Comparison of ENCODE assay signal across 2 cellular contexts in the genomic region with DNA sequence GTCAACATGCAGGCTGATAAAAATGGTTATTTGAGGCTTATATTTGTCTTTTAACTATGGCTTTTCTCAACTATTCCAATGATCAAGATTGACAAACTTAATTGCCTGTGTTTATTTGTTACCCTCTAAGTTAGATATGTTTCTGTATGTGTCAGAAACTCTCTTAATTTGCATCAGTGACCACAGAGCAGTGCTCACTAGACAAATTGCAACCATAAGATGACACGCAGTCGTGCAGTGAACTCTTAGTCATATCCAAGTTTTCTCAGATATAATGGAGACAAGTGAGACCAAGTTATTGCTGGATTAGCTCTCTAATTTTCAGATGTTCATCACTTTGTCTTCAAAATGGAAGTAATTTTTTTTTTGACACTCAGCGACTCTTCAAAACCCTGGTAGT.
TF ChIP-seq lines count a peak whose summit lies in the region.

No MANE protein-coding gene starts in this region.

TF ChIP-seq in WTC11, 78 proteins besides CTCF, POLR2A, EP300 and RAD21 (continued from another document):
- TF ChIP-seq, protein P1, sequence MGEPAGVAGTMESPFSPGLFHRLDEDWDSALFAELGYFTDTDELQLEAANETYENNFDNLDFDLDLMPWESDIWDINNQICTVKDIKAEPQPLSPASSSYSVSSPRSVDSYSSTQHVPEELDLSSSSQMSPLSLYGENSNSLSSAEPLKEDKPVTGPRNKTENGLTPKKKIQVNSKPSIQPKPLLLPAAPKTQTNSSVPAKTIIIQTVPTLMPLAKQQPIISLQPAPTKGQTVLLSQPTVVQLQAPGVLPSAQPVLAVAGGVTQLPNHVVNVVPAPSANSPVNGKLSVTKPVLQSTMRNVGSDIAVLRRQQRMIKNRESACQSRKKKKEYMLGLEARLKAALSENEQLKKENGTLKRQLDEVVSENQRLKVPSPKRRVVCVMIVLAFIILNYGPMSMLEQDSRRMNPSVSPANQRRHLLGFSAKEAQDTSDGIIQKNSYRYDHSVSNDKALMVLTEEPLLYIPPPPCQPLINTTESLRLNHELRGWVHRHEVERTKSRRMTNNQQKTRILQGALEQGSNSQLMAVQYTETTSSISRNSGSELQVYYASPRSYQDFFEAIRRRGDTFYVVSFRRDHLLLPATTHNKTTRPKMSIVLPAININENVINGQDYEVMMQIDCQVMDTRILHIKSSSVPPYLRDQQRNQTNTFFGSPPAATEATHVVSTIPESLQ (CRISPR knock-in tag; IDR thresholded peaks at IDR 0.05), result no peak
- TF ChIP-seq, protein P2, sequence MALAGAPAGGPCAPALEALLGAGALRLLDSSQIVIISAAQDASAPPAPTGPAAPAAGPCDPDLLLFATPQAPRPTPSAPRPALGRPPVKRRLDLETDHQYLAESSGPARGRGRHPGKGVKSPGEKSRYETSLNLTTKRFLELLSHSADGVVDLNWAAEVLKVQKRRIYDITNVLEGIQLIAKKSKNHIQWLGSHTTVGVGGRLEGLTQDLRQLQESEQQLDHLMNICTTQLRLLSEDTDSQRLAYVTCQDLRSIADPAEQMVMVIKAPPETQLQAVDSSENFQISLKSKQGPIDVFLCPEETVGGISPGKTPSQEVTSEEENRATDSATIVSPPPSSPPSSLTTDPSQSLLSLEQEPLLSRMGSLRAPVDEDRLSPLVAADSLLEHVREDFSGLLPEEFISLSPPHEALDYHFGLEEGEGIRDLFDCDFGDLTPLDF (CRISPR knock-in tag; IDR thresholded peaks at IDR 0.05), result no peak
- TF ChIP-seq, protein P3, sequence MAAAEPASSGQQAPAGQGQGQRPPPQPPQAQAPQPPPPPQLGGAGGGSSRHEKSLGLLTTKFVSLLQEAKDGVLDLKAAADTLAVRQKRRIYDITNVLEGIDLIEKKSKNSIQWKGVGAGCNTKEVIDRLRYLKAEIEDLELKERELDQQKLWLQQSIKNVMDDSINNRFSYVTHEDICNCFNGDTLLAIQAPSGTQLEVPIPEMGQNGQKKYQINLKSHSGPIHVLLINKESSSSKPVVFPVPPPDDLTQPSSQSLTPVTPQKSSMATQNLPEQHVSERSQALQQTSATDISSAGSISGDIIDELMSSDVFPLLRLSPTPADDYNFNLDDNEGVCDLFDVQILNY (CRISPR knock-in tag; IDR thresholded peaks at IDR 0.05), result no peak
- no peak for TF ChIP-seq NFATC4 (CRISPR knock-in tag; IDR thresholded peaks at IDR 0.05)
- TF ChIP-seq SOX15 (CRISPR knock-in tag; IDR thresholded peaks at IDR 0.05), result no peak
- TF ChIP-seq NFYB (CRISPR knock-in tag; conservative IDR thresholded peaks at IDR 0.05; ENCODE audit: low read depth), result no peak
- TF ChIP-seq, protein P4, sequence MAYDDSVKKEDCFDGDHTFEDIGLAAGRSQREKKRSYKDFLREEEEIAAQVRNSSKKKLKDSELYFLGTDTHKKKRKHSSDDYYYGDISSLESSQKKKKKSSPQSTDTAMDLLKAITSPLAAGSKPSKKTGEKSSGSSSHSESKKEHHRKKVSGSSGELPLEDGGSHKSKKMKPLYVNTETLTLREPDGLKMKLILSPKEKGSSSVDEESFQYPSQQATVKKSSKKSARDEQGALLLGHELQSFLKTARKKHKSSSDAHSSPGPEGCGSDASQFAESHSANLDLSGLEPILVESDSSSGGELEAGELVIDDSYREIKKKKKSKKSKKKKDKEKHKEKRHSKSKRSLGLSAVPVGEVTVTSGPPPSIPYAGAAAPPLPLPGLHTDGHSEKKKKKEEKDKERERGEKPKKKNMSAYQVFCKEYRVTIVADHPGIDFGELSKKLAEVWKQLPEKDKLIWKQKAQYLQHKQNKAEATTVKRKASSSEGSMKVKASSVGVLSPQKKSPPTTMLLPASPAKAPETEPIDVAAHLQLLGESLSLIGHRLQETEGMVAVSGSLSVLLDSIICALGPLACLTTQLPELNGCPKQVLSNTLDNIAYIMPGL (CRISPR knock-in tag; IDR thresholded peaks at IDR 0.05), result no peak
- TF ChIP-seq, protein P5, sequence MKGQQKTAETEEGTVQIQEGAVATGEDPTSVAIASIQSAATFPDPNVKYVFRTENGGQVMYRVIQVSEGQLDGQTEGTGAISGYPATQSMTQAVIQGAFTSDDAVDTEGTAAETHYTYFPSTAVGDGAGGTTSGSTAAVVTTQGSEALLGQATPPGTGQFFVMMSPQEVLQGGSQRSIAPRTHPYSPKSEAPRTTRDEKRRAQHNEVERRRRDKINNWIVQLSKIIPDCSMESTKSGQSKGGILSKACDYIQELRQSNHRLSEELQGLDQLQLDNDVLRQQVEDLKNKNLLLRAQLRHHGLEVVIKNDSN (CRISPR knock-in tag; IDR thresholded peaks at IDR 0.05), result no peak
- no peak for TF ChIP-seq JUN (CRISPR knock-in tag; IDR thresholded peaks at IDR 0.05)
- no peak for TF ChIP-seq SMAD4 (CRISPR knock-in tag; IDR thresholded peaks at IDR 0.05)

TF ChIP-seq in SK-N-SH treated with all-trans-retinoic acid at 6 μM for 48 hours, 23 proteins besides CTCF, POLR2A, EP300 and RAD21 (continued from another document):
- TF ChIP-seq ZC3H10 (CRISPR knock-in tag; IDR thresholded peaks at IDR 0.05), result no peak
- TF ChIP-seq, protein P6, sequence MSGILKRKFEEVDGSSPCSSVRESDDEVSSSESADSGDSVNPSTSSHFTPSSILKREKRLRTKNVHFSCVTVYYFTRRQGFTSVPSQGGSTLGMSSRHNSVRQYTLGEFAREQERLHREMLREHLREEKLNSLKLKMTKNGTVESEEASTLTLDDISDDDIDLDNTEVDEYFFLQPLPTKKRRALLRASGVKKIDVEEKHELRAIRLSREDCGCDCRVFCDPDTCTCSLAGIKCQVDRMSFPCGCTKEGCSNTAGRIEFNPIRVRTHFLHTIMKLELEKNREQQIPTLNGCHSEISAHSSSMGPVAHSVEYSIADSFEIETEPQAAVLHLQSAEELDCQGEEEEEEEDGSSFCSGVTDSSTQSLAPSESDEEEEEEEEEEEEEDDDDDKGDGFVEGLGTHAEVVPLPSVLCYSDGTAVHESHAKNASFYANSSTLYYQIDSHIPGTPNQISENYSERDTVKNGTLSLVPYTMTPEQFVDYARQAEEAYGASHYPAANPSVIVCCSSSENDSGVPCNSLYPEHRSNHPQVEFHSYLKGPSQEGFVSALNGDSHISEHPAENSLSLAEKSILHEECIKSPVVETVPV (CRISPR knock-in tag; IDR thresholded peaks at IDR 0.05), result no peak
- no peak for TF ChIP-seq GLIS3 (CRISPR knock-in tag; IDR thresholded peaks at IDR 0.05)
- TF ChIP-seq, protein P7, sequence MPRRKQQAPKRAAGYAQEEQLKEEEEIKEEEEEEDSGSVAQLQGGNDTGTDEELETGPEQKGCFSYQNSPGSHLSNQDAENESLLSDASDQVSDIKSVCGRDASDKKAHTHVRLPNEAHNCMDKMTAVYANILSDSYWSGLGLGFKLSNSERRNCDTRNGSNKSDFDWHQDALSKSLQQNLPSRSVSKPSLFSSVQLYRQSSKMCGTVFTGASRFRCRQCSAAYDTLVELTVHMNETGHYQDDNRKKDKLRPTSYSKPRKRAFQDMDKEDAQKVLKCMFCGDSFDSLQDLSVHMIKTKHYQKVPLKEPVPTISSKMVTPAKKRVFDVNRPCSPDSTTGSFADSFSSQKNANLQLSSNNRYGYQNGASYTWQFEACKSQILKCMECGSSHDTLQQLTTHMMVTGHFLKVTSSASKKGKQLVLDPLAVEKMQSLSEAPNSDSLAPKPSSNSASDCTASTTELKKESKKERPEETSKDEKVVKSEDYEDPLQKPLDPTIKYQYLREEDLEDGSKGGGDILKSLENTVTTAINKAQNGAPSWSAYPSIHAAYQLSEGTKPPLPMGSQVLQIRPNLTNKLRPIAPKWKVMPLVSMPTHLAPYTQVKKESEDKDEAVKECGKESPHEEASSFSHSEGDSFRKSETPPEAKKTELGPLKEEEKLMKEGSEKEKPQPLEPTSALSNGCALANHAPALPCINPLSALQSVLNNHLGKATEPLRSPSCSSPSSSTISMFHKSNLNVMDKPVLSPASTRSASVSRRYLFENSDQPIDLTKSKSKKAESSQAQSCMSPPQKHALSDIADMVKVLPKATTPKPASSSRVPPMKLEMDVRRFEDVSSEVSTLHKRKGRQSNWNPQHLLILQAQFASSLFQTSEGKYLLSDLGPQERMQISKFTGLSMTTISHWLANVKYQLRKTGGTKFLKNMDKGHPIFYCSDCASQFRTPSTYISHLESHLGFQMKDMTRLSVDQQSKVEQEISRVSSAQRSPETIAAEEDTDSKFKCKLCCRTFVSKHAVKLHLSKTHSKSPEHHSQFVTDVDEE (CRISPR knock-in tag; IDR thresholded peaks at IDR 0.05), result no peak
- no peak for TF ChIP-seq ISL1 (CRISPR knock-in tag; IDR thresholded peaks at IDR 0.05)
- TF ChIP-seq, protein P8, sequence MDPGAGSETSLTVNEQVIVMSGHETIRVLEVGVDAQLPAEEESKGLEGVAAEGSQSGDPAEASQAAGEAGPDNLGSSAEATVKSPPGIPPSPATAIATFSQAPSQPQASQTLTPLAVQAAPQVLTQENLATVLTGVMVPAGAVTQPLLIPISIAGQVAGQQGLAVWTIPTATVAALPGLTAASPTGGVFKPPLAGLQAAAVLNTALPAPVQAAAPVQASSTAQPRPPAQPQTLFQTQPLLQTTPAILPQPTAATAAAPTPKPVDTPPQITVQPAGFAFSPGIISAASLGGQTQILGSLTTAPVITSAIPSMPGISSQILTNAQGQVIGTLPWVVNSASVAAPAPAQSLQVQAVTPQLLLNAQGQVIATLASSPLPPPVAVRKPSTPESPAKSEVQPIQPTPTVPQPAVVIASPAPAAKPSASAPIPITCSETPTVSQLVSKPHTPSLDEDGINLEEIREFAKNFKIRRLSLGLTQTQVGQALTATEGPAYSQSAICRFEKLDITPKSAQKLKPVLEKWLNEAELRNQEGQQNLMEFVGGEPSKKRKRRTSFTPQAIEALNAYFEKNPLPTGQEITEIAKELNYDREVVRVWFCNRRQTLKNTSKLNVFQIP (CRISPR knock-in tag; IDR thresholded peaks at IDR 0.05; ENCODE audit: borderline replicate concordance, low read depth), result no peak
- TF ChIP-seq TCF4 (CRISPR knock-in tag; IDR thresholded peaks at IDR 0.05; ENCODE audit: borderline replicate concordance), result no peak
